1 cellular context compared by ENCODE assay signal in the genomic region with DNA sequence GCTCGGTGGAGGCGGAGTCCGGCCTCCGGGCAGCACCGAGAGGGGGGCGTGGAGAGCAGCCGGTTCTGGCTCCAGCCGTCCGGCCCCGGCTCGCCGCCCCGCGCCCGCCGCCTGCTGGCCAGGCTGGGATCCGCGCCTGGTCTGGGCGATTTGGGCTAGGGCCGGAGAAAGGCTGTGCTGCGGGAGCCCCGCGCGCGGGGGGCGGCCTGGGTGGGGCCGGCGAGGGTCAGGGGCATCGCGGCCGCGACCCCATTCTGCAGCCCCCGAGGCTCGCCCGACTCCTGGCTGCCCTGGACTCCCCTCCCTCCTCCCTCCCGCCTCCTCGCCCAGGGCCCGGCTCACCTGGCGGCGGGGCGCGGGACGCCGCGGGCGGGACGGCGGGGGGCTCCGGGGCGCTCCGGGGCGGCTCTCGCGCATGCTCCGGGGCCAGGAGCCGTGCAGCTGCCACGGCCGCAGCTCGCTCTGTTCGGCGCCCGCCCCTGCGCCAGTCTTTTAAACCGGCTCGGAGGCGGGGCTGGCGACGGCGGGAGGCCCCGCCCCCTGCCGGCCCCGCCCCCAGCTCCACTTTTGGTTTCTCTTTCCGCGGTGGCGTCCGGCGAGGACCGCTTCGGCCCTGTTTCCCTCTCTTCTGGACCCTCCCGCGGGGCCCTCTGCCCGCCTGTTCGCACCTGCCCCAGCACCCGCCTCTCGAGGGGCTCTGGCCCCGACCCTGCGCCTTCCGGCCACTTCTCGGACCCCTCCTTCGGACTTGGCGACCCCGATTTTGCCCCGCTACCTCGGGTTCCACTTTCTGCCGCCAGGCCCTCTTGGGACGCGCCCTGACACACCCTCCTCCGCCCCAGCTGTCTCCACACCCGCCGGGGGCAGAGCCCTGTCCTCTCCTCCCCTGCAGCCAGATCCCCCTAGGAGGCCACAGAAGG.
TF ChIP-seq lines count a peak whose summit lies in the region.

A gene with protein sequence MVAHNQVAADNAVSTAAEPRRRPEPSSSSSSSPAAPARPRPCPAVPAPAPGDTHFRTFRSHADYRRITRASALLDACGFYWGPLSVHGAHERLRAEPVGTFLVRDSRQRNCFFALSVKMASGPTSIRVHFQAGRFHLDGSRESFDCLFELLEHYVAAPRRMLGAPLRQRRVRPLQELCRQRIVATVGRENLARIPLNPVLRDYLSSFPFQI (minus strand): TSS at position 468 of the 920 bp plus-strand sequence. CDS start 726 bp downstream, outside the sequence.

TF ChIP-seq in HEK293, 187 proteins besides CTCF, POLR2A, EP300 and RAD21 (continued from another document and continues in another):
- TF ChIP-seq, protein P1, sequence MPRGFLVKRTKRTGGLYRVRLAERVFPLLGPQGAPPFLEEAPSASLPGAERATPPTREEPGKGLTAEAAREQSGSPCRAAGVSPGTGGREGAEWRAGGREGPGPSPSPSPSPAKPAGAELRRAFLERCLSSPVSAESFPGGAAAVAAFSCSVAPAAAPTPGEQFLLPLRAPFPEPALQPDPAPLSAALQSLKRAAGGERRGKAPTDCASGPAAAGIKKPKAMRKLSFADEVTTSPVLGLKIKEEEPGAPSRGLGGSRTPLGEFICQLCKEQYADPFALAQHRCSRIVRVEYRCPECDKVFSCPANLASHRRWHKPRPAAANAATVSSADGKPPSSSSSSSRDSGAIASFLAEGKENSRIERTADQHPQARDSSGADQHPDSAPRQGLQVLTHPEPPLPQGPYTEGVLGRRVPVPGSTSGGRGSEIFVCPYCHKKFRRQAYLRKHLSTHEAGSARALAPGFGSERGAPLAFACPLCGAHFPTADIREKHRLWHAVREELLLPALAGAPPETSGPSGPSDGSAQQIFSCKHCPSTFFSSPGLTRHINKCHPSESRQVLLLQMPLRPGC (tag by site-specific recombination; IDR thresholded peaks at IDR 0.05), result no peak
- no peak for TF ChIP-seq GFI1B (tag by site-specific recombination; IDR thresholded peaks at IDR 0.05)
- TF ChIP-seq KLF8 (tag by site-specific recombination; IDR thresholded peaks at IDR 0.05), result peak; percentile 98
- TF ChIP-seq ZNF791 (tag by site-specific recombination; IDR thresholded peaks at IDR 0.05), result no peak
- TF ChIP-seq KLF9 (tag by site-specific recombination; IDR thresholded peaks at IDR 0.05; ENCODE audit: low read depth), result peak; percentile 97
- TF ChIP-seq OVOL3 (tag by site-specific recombination; IDR thresholded peaks at IDR 0.05), result 0 out of 2 replicates have a peak, but pooled peaks have one; percentile 23
- TF ChIP-seq ZFP41 (tag by site-specific recombination; IDR thresholded peaks at IDR 0.05; ENCODE audit: borderline replicate concordance), result no peak
- peak; percentile 93 for TF ChIP-seq GLIS2 (tag by site-specific recombination; IDR thresholded peaks at IDR 0.05)
- TF ChIP-seq ZNF600 (tag by site-specific recombination; IDR thresholded peaks at IDR 0.05), result peak; percentile 93
- no peak for TF ChIP-seq ZNF10 (tag by site-specific recombination; IDR thresholded peaks at IDR 0.05)
- peak; percentile 72 for TF ChIP-seq ZBTB20 (tag by site-specific recombination; IDR thresholded peaks at IDR 0.05)
- TF ChIP-seq ZNF37A (tag by site-specific recombination; IDR thresholded peaks at IDR 0.05), result no peak
- no peak for TF ChIP-seq ZNF157 (tag by site-specific recombination; IDR thresholded peaks at IDR 0.05)
- TF ChIP-seq, protein P2, sequence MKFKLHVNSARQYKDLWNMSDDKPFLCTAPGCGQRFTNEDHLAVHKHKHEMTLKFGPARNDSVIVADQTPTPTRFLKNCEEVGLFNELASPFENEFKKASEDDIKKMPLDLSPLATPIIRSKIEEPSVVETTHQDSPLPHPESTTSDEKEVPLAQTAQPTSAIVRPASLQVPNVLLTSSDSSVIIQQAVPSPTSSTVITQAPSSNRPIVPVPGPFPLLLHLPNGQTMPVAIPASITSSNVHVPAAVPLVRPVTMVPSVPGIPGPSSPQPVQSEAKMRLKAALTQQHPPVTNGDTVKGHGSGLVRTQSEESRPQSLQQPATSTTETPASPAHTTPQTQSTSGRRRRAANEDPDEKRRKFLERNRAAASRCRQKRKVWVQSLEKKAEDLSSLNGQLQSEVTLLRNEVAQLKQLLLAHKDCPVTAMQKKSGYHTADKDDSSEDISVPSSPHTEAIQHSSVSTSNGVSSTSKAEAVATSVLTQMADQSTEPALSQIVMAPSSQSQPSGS (tag by site-specific recombination; IDR thresholded peaks at IDR 0.05; ENCODE audit: low read depth), result no peak
- peak; percentile 44 for TF ChIP-seq ZFHX2 (tag by site-specific recombination; conservative IDR thresholded peaks at IDR 0.05)
- no peak for TF ChIP-seq ZNF585B (tag by site-specific recombination; IDR thresholded peaks at IDR 0.05)
- TF ChIP-seq KLF1 (tag by site-specific recombination; IDR thresholded peaks at IDR 0.05), result peak; percentile 100
- TF ChIP-seq, protein P3, sequence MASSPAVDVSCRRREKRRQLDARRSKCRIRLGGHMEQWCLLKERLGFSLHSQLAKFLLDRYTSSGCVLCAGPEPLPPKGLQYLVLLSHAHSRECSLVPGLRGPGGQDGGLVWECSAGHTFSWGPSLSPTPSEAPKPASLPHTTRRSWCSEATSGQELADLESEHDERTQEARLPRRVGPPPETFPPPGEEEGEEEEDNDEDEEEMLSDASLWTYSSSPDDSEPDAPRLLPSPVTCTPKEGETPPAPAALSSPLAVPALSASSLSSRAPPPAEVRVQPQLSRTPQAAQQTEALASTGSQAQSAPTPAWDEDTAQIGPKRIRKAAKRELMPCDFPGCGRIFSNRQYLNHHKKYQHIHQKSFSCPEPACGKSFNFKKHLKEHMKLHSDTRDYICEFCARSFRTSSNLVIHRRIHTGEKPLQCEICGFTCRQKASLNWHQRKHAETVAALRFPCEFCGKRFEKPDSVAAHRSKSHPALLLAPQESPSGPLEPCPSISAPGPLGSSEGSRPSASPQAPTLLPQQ (tag by site-specific recombination; IDR thresholded peaks at IDR 0.05), result peak; percentile 54
- no peak for TF ChIP-seq ZNF521 (tag by site-specific recombination; IDR thresholded peaks at IDR 0.05)
- TF ChIP-seq ZNF560 (tag by site-specific recombination; IDR thresholded peaks at IDR 0.05; ENCODE audit: borderline replicate concordance), result no peak
- TF ChIP-seq ZNF768 (tag by site-specific recombination; IDR thresholded peaks at IDR 0.05), result no peak
- TF ChIP-seq, protein P4, sequence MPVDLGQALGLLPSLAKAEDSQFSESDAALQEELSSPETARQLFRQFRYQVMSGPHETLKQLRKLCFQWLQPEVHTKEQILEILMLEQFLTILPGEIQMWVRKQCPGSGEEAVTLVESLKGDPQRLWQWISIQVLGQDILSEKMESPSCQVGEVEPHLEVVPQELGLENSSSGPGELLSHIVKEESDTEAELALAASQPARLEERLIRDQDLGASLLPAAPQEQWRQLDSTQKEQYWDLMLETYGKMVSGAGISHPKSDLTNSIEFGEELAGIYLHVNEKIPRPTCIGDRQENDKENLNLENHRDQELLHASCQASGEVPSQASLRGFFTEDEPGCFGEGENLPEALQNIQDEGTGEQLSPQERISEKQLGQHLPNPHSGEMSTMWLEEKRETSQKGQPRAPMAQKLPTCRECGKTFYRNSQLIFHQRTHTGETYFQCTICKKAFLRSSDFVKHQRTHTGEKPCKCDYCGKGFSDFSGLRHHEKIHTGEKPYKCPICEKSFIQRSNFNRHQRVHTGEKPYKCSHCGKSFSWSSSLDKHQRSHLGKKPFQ (tag by site-specific recombination; IDR thresholded peaks at IDR 0.05), result 0 out of 2 replicates have a peak, but pooled peaks have one; percentile 26
- TF ChIP-seq ZNF561 (tag by site-specific recombination; IDR thresholded peaks at IDR 0.05; ENCODE audit: borderline replicate concordance), result peak; percentile 17; the same call in 1 of the 2 replicates
- TF ChIP-seq, protein P5, sequence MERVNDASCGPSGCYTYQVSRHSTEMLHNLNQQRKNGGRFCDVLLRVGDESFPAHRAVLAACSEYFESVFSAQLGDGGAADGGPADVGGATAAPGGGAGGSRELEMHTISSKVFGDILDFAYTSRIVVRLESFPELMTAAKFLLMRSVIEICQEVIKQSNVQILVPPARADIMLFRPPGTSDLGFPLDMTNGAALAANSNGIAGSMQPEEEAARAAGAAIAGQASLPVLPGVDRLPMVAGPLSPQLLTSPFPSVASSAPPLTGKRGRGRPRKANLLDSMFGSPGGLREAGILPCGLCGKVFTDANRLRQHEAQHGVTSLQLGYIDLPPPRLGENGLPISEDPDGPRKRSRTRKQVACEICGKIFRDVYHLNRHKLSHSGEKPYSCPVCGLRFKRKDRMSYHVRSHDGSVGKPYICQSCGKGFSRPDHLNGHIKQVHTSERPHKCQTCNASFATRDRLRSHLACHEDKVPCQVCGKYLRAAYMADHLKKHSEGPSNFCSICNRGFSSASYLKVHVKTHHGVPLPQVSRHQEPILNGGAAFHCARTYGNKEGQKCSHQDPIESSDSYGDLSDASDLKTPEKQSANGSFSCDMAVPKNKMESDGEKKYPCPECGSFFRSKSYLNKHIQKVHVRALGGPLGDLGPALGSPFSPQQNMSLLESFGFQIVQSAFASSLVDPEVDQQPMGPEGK (tag by site-specific recombination; IDR thresholded peaks at IDR 0.05), result peak; percentile 90
- TF ChIP-seq ZNF114 (tag by site-specific recombination; IDR thresholded peaks at IDR 0.05), result no peak
- TF ChIP-seq, protein P6, sequence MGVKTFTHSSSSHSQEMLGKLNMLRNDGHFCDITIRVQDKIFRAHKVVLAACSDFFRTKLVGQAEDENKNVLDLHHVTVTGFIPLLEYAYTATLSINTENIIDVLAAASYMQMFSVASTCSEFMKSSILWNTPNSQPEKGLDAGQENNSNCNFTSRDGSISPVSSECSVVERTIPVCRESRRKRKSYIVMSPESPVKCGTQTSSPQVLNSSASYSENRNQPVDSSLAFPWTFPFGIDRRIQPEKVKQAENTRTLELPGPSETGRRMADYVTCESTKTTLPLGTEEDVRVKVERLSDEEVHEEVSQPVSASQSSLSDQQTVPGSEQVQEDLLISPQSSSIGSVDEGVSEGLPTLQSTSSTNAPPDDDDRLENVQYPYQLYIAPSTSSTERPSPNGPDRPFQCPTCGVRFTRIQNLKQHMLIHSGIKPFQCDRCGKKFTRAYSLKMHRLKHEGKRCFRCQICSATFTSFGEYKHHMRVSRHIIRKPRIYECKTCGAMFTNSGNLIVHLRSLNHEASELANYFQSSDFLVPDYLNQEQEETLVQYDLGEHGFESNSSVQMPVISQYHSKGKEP (tag by site-specific recombination; IDR thresholded peaks at IDR 0.05), result no peak
- TF ChIP-seq RBAK (tag by site-specific recombination; IDR thresholded peaks at IDR 0.05), result no peak
- no peak for TF ChIP-seq ZNF785 (tag by site-specific recombination; IDR thresholded peaks at IDR 0.05)
- no peak for TF ChIP-seq FEZF1 (tag by site-specific recombination; IDR thresholded peaks at IDR 0.05)
- peak; percentile 17; the same call in 1 of the 2 replicates for TF ChIP-seq IKZF3 (tag by site-specific recombination; IDR thresholded peaks at IDR 0.05)
- TF ChIP-seq ZFP37 (tag by site-specific recombination; IDR thresholded peaks at IDR 0.05), result no peak; the same call in none of the 2 replicates
- no peak for TF ChIP-seq ZNF548 (tag by site-specific recombination; IDR thresholded peaks at IDR 0.05)
- TF ChIP-seq, protein P7, sequence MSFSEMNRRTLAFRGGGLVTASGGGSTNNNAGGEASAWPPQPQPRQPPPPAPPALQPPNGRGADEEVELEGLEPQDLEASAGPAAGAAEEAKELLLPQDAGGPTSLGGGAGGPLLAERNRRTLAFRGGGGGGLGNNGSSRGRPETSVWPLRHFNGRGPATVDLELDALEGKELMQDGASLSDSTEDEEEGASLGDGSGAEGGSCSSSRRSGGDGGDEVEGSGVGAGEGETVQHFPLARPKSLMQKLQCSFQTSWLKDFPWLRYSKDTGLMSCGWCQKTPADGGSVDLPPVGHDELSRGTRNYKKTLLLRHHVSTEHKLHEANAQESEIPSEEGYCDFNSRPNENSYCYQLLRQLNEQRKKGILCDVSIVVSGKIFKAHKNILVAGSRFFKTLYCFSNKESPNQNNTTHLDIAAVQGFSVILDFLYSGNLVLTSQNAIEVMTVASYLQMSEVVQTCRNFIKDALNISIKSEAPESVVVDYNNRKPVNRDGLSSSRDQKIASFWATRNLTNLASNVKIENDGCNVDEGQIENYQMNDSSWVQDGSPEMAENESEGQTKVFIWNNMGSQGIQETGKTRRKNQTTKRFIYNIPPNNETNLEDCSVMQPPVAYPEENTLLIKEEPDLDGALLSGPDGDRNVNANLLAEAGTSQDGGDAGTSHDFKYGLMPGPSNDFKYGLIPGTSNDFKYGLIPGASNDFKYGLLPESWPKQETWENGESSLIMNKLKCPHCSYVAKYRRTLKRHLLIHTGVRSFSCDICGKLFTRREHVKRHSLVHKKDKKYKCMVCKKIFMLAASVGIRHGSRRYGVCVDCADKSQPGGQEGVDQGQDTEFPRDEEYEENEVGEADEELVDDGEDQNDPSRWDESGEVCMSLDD (tag by site-specific recombination; IDR thresholded peaks at IDR 0.05), result 0 out of 2 replicates have a peak, but pooled peaks have one; percentile 43
- TF ChIP-seq, protein P8, sequence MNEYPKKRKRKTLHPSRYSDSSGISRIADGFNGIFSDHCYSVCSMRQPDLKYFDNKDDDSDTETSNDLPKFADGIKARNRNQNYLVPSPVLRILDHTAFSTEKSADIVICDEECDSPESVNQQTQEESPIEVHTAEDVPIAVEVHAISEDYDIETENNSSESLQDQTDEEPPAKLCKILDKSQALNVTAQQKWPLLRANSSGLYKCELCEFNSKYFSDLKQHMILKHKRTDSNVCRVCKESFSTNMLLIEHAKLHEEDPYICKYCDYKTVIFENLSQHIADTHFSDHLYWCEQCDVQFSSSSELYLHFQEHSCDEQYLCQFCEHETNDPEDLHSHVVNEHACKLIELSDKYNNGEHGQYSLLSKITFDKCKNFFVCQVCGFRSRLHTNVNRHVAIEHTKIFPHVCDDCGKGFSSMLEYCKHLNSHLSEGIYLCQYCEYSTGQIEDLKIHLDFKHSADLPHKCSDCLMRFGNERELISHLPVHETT (tag by site-specific recombination; IDR thresholded peaks at IDR 0.05), result 0 out of 2 replicates have a peak, but pooled peaks have one; percentile 38
- peak; percentile 88; the same call in 1 of the 2 replicates for TF ChIP-seq ZNF391 (tag by site-specific recombination; IDR thresholded peaks at IDR 0.05; ENCODE audit: borderline replicate concordance, low read depth)
- TF ChIP-seq PRDM1 (tag by site-specific recombination; IDR thresholded peaks at IDR 0.05), result no peak
- no peak for TF ChIP-seq ZNF274 (IDR thresholded peaks at IDR 0.05; ENCODE audit: low read length)
- no peak for TF ChIP-seq ZNF274 (tag by site-specific recombination; IDR thresholded peaks at IDR 0.05; ENCODE audit: borderline replicate concordance)
- TF ChIP-seq SP3 (tag by site-specific recombination; IDR thresholded peaks at IDR 0.05), result peak; percentile 91
- TF ChIP-seq YY1 (tag by site-specific recombination; IDR thresholded peaks at IDR 0.05), result no peak; the same call in 1 of the 2 replicates
- no peak for TF ChIP-seq ZNF146 (tag by site-specific recombination; IDR thresholded peaks at IDR 0.05)
- TF ChIP-seq ZNF623 (tag by site-specific recombination; IDR thresholded peaks at IDR 0.05), result no peak
- peak; percentile 54; the same call in 1 of the 2 replicates for TF ChIP-seq ZNF394 (tag by site-specific recombination; IDR thresholded peaks at IDR 0.05; ENCODE audit: borderline replicate concordance)
- TF ChIP-seq ZNF302 (tag by site-specific recombination; IDR thresholded peaks at IDR 0.05; ENCODE audit: low read depth), result no peak
- TF ChIP-seq ZNF530 (tag by site-specific recombination; IDR thresholded peaks at IDR 0.05; ENCODE audit: low read depth), result no peak
- peak; percentile 71 for TF ChIP-seq ZNF777 (tag by site-specific recombination; IDR thresholded peaks at IDR 0.05; ENCODE audit: borderline replicate concordance)
- no peak for TF ChIP-seq ZBTB1 (tag by site-specific recombination; IDR thresholded peaks at IDR 0.05)
